In the genomic region with DNA sequence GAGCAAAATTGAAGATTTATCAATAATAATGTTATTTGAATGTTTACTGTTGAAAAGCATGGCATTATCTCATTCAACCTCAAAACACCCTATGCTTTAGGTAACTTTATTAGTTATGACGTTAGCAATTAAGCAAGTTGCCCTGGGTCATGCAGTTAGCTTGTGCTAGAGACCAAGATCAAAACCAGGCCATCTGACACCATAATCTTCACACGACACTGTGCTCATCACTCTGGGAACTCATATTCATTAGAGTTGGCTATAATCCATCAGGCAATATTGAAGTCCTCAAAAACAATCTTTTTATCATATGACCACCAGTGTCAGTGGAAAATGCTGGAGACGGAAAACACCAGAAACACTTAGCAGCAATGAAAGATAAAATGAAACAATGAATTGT, we compare ENCODE assay signal across 20 cellular contexts.
DNase-seq lines count a peak whose midpoint lies in the region; ATAC-seq and TF ChIP-seq lines count a peak whose summit lies in the region.
"Had no signal": no experiment of that assay in that cellular context is flagged by ENCODE, and none has a peak within 500 bp of the region (broad histone marks: within the 10 kb centered on the region; RNA-seq: fewer than 3 reads in every experiment).

No MANE protein-coding gene starts in this region.

- POLR2A ChIA-PET in PC-9 (lab: Charles Lee; ENCODE audit: unreplicated experiment): no interaction called here

- H3K79me2 ChIP-seq in PC-9 (ENCODE audit: low read depth) (no peaks in the 10 kb centered on the region), osteoblast (ENCODE audit: insufficient read depth, low read length) (no peaks in the 10 kb centered on the region)

- no peak overlapping the region for H2AFZ ChIP-seq in PC-9
- H2AFZ ChIP-seq in osteoblast (ENCODE audit: low read length): no peak overlapping the region

- no TSS peak for BruUV-seq in PC-9 (replicated peaks; lab: Mats Ljungman, UMichigan)

- H3F3A ChIP-seq in PC-9 (ENCODE audit: insufficient read depth, low read depth): no peaks in the 10 kb centered on the region

- H4K20me1 ChIP-seq in PC-9 (ENCODE audit: insufficient read depth): no peaks in the 10 kb centered on the region
- H4K20me1 ChIP-seq in osteoblast (ENCODE audit: insufficient read depth, low read length): no peaks in the 10 kb centered on the region
- H4K20me1 ChIP-seq: BLaER1 had no signal

- TF ChIP-seq CTCF in coronary artery (IDR thresholded peaks at IDR 0.05) (no peak), heart right ventricle (IDR thresholded peaks at IDR 0.05) (no peak), sigmoid colon (IDR thresholded peaks at IDR 0.05) (no peak), PC-9 (conservative IDR thresholded peaks at IDR 0.05) (no peak), osteoblast (IDR thresholded peaks at IDR 0.05; ENCODE audit: extremely low read depth, low read depth, low read length) (no peak)

- TF ChIP-seq POLR2A in sigmoid colon (IDR thresholded peaks at IDR 0.05): no peak

- no peaks in the 10 kb centered on the region for H3K9me2 ChIP-seq in PC-9 (ENCODE audit: insufficient read depth)

- H3K27ac ChIP-seq in coronary artery: peak overlapping the region; percentile 24 to 64
- H3K27ac ChIP-seq in heart right ventricle: peak overlapping the region in 9 of 10 donors; percentile 32 to 83 (median 64)
- H3K27ac ChIP-seq in sigmoid colon: peak overlapping the region in 3 of 4 donors; percentile 49 to 68 (median 56)
- H3K27ac ChIP-seq in PC-9: no peak overlapping the region
- no peak overlapping the region for H3K27ac ChIP-seq in osteoblast (ENCODE audit: low read depth, low read length)
- H3K27ac ChIP-seq: BLaER1 had no signal

- DNase-seq in coronary artery (ENCODE audit: low spot score) (no peak), heart right ventricle (no peak), sigmoid colon (no peak), PC-9 (no peak), osteoblast (ENCODE audit: insufficient read length, low spot score, missing footprints) (no peak)
- DNase-seq in stimulated activated CD4-positive, alpha-beta T cell treated with anti-CD3 and anti-CD28 coated beads, Interleukin-2, amount 100 ng/mL, for 24 hours: no peak
- DNase-seq: CD4-positive, alpha-beta T cell; COR-L47; DMS79; MG63; NCI-H1417; NCI-H1694 treated with DMSO at 0.1 percent for 48 hours; NCI-H2081 treated with DMSO at 0.1 percent for 48 hours; NCI-H446; NCI-H526; SHP77 had no signal

- peak in 5 of 8 donors; percentile 35 to 68 (median 42) for ATAC-seq in heart right ventricle
- no peak for ATAC-seq in GM18870 (IDR thresholded peaks at IDR 0.05; ENCODE audit: unreplicated experiment)
- ATAC-seq: HepG2, K562 had no signal

- H3K4me3 ChIP-seq in coronary artery (no peak overlapping the region), heart right ventricle (no peak overlapping the region), sigmoid colon (no peak overlapping the region), PC-9 (no peak overlapping the region), osteoblast (ENCODE audit: insufficient read depth, low read length) (no peak overlapping the region)
- H3K4me3 ChIP-seq: BLaER1, K562, MG63 had no signal

- 23 to 28% methylated on average over 3 of the region's 3 CpGs for WGBS in heart right ventricle, 2 donors
- WGBS in sigmoid colon, 2 donors: 78 to 84% methylated on average over 3 of the region's 3 CpGs

- peaks cover 0 to 21% (median 12%) of the 10 kb centered on the region in 9 donors for H3K4me1 ChIP-seq in heart right ventricle
- peaks cover 0 to 16% (median 9%) of the 10 kb centered on the region in 4 donors for H3K4me1 ChIP-seq in sigmoid colon
- H3K4me1 ChIP-seq in PC-9 (replicated peaks; ENCODE audit: insufficient read depth): no peaks in the 10 kb centered on the region
- no peaks in the 10 kb centered on the region for H3K4me1 ChIP-seq in osteoblast (ENCODE audit: insufficient read depth, low read length)
- H3K4me1 ChIP-seq: BLaER1 had no signal

- intact Hi-C loops in heart right ventricle (cut with DNase I): loop anchor here in 1 of 10 donors (10.0 kb wide), 1 partner anchor 187 kb away; no protein-coding TSS in a partner anchor
- intact Hi-C loops in sigmoid colon (cut with DNase I): no loop called here
- intact Hi-C loops in PC-9 (cut with micrococcal nuclease; ENCODE audit: unreplicated experiment): no loop called here

- CTCF ChIA-PET in PC-9 (lab: Charles Lee): no interaction called here

- H3K4me2 ChIP-seq in PC-9: no peak overlapping the region
- H3K4me2 ChIP-seq in osteoblast (ENCODE audit: insufficient read depth, low read length): no peak overlapping the region
- H3K4me2 ChIP-seq: BLaER1 had no signal

- H3K36me3 ChIP-seq in heart right ventricle (no peaks in the 10 kb centered on the region), sigmoid colon (no peaks in the 10 kb centered on the region), PC-9 (ENCODE audit: low read depth) (no peaks in the 10 kb centered on the region), osteoblast (ENCODE audit: insufficient read depth, low read length) (no peaks in the 10 kb centered on the region)
- H3K36me3 ChIP-seq: BLaER1, MG63 had no signal

- no peak for TF ChIP-seq EP300 in sigmoid colon (IDR thresholded peaks at IDR 0.05)

- H3K9me3 ChIP-seq in heart right ventricle: no peaks in the 10 kb centered on the region
- no peaks in the 10 kb centered on the region for H3K9me3 ChIP-seq in sigmoid colon
- no peaks in the 10 kb centered on the region for H3K9me3 ChIP-seq in PC-9 (ENCODE audit: insufficient read depth, low read depth)
- H3K9me3 ChIP-seq in osteoblast (ENCODE audit: low read depth, low read length): no peaks in the 10 kb centered on the region
- H3K9me3 ChIP-seq: BLaER1, MG63 had no signal

- H3K27me3 ChIP-seq in heart right ventricle (no peaks in the 10 kb centered on the region), sigmoid colon (no peaks in the 10 kb centered on the region), PC-9 (ENCODE audit: insufficient read depth, low read depth) (no peaks in the 10 kb centered on the region), osteoblast (ENCODE audit: insufficient read depth, low read length) (no peaks in the 10 kb centered on the region)
- H3K27me3 ChIP-seq: BLaER1, MG63 had no signal

Comparison
In these comparisons a context has a peak if more than half of its experiments do, and no peak if none do; other contexts are left out.
1. H3K27ac ChIP-seq: peak in coronary artery (2 of 2), heart right ventricle (9 of 10) and sigmoid colon (3 of 4); none in PC-9 (single experiment) and osteoblast (single experiment).